Comparison of ENCODE assay signal across 1 cellular context in genomic region chr22:22811016-22812009, GRCh38.
TF ChIP-seq lines count a peak whose summit lies in the region.

No MANE protein-coding gene starts in this region.

TF ChIP-seq in K562, 482 proteins besides CTCF, POLR2A, EP300 and RAD21 (continued from another document):
- TF ChIP-seq ZMIZ1 (IDR thresholded peaks at IDR 0.05; ENCODE audit: low read depth in 2 of 2, low read length in 2 of 2) (no peak), ZNF232 (CRISPR knock-in tag; IDR thresholded peaks at IDR 0.05) (no peak), CREB1 (IDR thresholded peaks at IDR 0.05) (no peak), CREB1 (CRISPR knock-in tag; IDR thresholded peaks at IDR 0.05) (no peak), GABPB2 (CRISPR knock-in tag; conservative IDR thresholded peaks at IDR 0.05) (no peak), MXD1 (CRISPR knock-in tag; IDR thresholded peaks at IDR 0.05; ENCODE audit: borderline replicate concordance, poor library complexity, severe bottlenecking) (no peak), HCFC1 (IDR thresholded peaks at IDR 0.05; ENCODE audit: low read depth, low read length) (no peak), RBM17 (IDR thresholded peaks at IDR 0.05; ENCODE audit: borderline replicate concordance, low read depth, low read length) (no peak), TCFL5 (CRISPR knock-in tag; conservative IDR thresholded peaks at IDR 0.05) (no peak), TCF7L2 (IDR thresholded peaks at IDR 0.05; ENCODE audit: low read depth, low read length) (no peak), ZNF639 (CRISPR knock-in tag; conservative IDR thresholded peaks at IDR 0.05 in 1 of 2, IDR thresholded peaks at IDR 0.05 in 1 of 2) (peak in 1 of 2 experiments; percentile 13; a peak in 1 of 4 replicates), ZNF124 (CRISPR knock-in tag; IDR thresholded peaks at IDR 0.05) (no peak), CBX1 (IDR thresholded peaks at IDR 0.05; ENCODE audit: low read depth) (no peak), STAT5B (CRISPR knock-in tag; IDR thresholded peaks at IDR 0.05) (no peak), MYNN (IDR thresholded peaks at IDR 0.05) (no peak), MYNN (CRISPR knock-in tag; IDR thresholded peaks at IDR 0.05) (peak; percentile 12; the same call in 1 of the 2 replicates), ZNF41 (CRISPR knock-in tag; conservative IDR thresholded peaks at IDR 0.05) (no peak), ZNF23 (CRISPR knock-in tag; IDR thresholded peaks at IDR 0.05) (no peak), NR3C1 (CRISPR knock-in tag; IDR thresholded peaks at IDR 0.05) (no peak), CBFA2T2 (conservative IDR thresholded peaks at IDR 0.05) (no peak), HMBOX1 (IDR thresholded peaks at IDR 0.05) (no peak), ZNF184 (CRISPR knock-in tag; IDR thresholded peaks at IDR 0.05) (peak; percentile 63; the same call in 1 of the 2 replicates)
